ENCODE assay signal across 17 cellular contexts in genomic region chr3:187292186-187292585, GRCh38. TPM values are rescaled to one million over a fixed set of nuclear protein-coding genes. Genes with fewer than 3 reads are reported as not detected.
DNase-seq lines count a peak whose midpoint lies in the region; ATAC-seq and TF ChIP-seq lines count a peak whose summit lies in the region.
"Had no signal": no experiment of that assay in that cellular context is flagged by ENCODE, and none has a peak within 500 bp of the region (broad histone marks: within the 10 kb centered on the region; RNA-seq: fewer than 3 reads in every experiment).

No MANE protein-coding gene starts in this region.

- no peaks in the 10 kb centered on the region for H3K9me3 Mint-ChIP-seq in CD8-positive, alpha-beta memory T cell
- H3K9me3 Mint-ChIP-seq: activated B cell treated with CpG ODN at 0.5 μM for 24 hours; activated naive CD4-positive, alpha-beta T cell treated with anti-CD3 and anti-CD28 coated beads for 36 hours had no signal

- intact Hi-C loops in prostate gland (cut with DNase I) = loop anchor here (10.0 kb wide), 1 partner anchor 77 kb away; no protein-coding TSS in a partner anchor

- POLR2A ChIA-PET in BJ (lab: Charles Lee) = no interaction called here
- POLR2A ChIA-PET in CD8-positive, alpha-beta memory T cell (lab: Charles Lee) = no interaction called here

- no peak overlapping the region for H3K9ac ChIP-seq in iPS-20b (ENCODE audit: low read depth, low read length)

- no peak for DNase-seq in BJ (ENCODE audit: low read depth)
- peak; percentile 17 for DNase-seq in amniotic epithelial cell (ENCODE audit: low read depth)
- DNase-seq in prostate gland (ENCODE audit: low spot score) = no peak
- no peak for DNase-seq in CD8-positive, alpha-beta memory T cell
- DNase-seq in stimulated activated CD8-positive, alpha-beta memory T cell treated with anti-CD3 and anti-CD28 coated beads, Interleukin-4, amount 100 ng/mL, for 48 hours = no peak
- no peak for DNase-seq in RPMI8226
- DNase-seq: activated B cell treated with CpG ODN at 0.5 μM for 24 hours; activated naive CD4-positive, alpha-beta T cell treated with anti-CD3 and anti-CD28 coated beads for 36 hours; effector CD8-positive, alpha-beta T cell; NCI-H187; NCI-H510A treated with DMSO at 0.1 percent for 48 hours; PC-9; stimulated activated naive CD4-positive, alpha-beta T cell treated with Interleukin-2 at 50 U/mL for 16 hours had no signal

- peaks cover 7 to 24% of the 10 kb centered on the region in 2 donors for H3K27me3 Mint-ChIP-seq in CD8-positive, alpha-beta memory T cell

- peak overlapping the region; percentile 83 for H3K4me3 ChIP-seq in BJ (ENCODE audit: low read depth, low read length)
- peak overlapping the region; percentile 71; the same call in 1 of the 2 replicates for H3K4me3 ChIP-seq in iPS-20b (ENCODE audit: low read length)
- H3K4me3 ChIP-seq in prostate gland = no peak overlapping the region
- H3K4me3 ChIP-seq in CD8-positive, alpha-beta memory T cell (ENCODE audit: low read length) = no peak overlapping the region
- H3K4me3 ChIP-seq: PC-9 had no signal

- H3K4me1 Mint-ChIP-seq in CD8-positive, alpha-beta memory T cell = peaks cover 0 to 3% (median 3%) of the 10 kb centered on the region in 3 donors
- H3K4me1 Mint-ChIP-seq: activated B cell treated with CpG ODN at 0.5 μM for 24 hours had no signal

- H3K9me3 ChIP-seq in iPS-20b (ENCODE audit: insufficient read depth, low read depth, low read length) (no peaks in the 10 kb centered on the region), prostate gland (no peaks in the 10 kb centered on the region)
- H3K9me3 ChIP-seq in CD8-positive, alpha-beta memory T cell (ENCODE audit: low read length) = no peaks in the 10 kb centered on the region
- H3K9me3 ChIP-seq: gastroesophageal sphincter had no signal

- no peaks in the 10 kb centered on the region for H3K36me3 Mint-ChIP-seq in CD8-positive, alpha-beta memory T cell

- 50% methylated on average over 9 of the region's 9 CpGs for WGBS in prostate gland

- no peaks in the 10 kb centered on the region for H3K36me3 ChIP-seq in BJ (ENCODE audit: control insufficient read depth, insufficient read depth, low read length)
- no peaks in the 10 kb centered on the region for H3K36me3 ChIP-seq in iPS-20b (ENCODE audit: insufficient read depth, low read depth, low read length)
- no peaks in the 10 kb centered on the region for H3K36me3 ChIP-seq in prostate gland
- H3K36me3 ChIP-seq in CD8-positive, alpha-beta memory T cell (ENCODE audit: insufficient read depth, low read length) = no peaks in the 10 kb centered on the region
- H3K36me3 ChIP-seq: gastroesophageal sphincter had no signal

- no peak overlapping the region for H3K27ac Mint-ChIP-seq in CD8-positive, alpha-beta memory T cell
- H3K27ac Mint-ChIP-seq: activated B cell treated with CpG ODN at 0.5 μM for 24 hours; activated naive CD4-positive, alpha-beta T cell treated with anti-CD3 and anti-CD28 coated beads for 36 hours had no signal

- CTCF ChIA-PET in BJ (lab: Yijun Ruan, JAX) = interaction anchor here (0.9 to 5.3 kb wide), 6 partner anchors 14 to 387 kb away, joined by 3 to 29 read pairs (median 3); no protein-coding TSS in a partner anchor
- CTCF ChIA-PET in CD8-positive, alpha-beta memory T cell (lab: Charles Lee) = no interaction called here

- no peak overlapping the region for H3K4me3 Mint-ChIP-seq in CD8-positive, alpha-beta memory T cell
- H3K4me3 Mint-ChIP-seq: activated B cell treated with CpG ODN at 0.5 μM for 24 hours; activated naive CD4-positive, alpha-beta T cell treated with anti-CD3 and anti-CD28 coated beads for 36 hours had no signal

- ATAC-seq in HG03159 (IDR thresholded peaks at IDR 0.05; ENCODE audit: unreplicated experiment) = no peak

- peaks cover 23% of the 10 kb centered on the region; the same call in 1 of the 2 replicates for H3K4me1 ChIP-seq in iPS-20b (ENCODE audit: insufficient read depth, low read length)
- H3K4me1 ChIP-seq in prostate gland (replicated peaks) = no peaks in the 10 kb centered on the region
- no peaks in the 10 kb centered on the region for H3K4me1 ChIP-seq in CD8-positive, alpha-beta memory T cell (ENCODE audit: insufficient read depth, low read length)

- TF ChIP-seq POLR2A in prostate gland (IDR thresholded peaks at IDR 0.05) = no peak

- H3K27ac ChIP-seq in iPS-20b (ENCODE audit: low read length) = no peak overlapping the region
- peak overlapping the region; percentile 5 to 47 for H3K27ac ChIP-seq in prostate gland
- H3K27ac ChIP-seq in CD8-positive, alpha-beta memory T cell (ENCODE audit: low read depth, low read length) = no peak overlapping the region
- H3K27ac ChIP-seq: PC-9 had no signal

- H3K27me3 ChIP-seq in BJ (ENCODE audit: control insufficient read depth, insufficient read depth, low read length) (no peaks in the 10 kb centered on the region), iPS-20b (ENCODE audit: insufficient read depth, low read length) (peaks cover 21% of the 10 kb centered on the region), prostate gland (replicated peaks; ENCODE audit: insufficient read depth) (no peaks in the 10 kb centered on the region)
- H3K27me3 ChIP-seq in CD8-positive, alpha-beta memory T cell (ENCODE audit: insufficient read depth, low read length, poor library complexity, severe bottlenecking) = no peaks in the 10 kb centered on the region
- H3K27me3 ChIP-seq: gastroesophageal sphincter had no signal

- TF ChIP-seq CTCF in BJ (IDR thresholded peaks at IDR 0.05; ENCODE audit: insufficient read depth, low read depth, low read length) (no peak), prostate gland (IDR thresholded peaks at IDR 0.05) (no peak)

RNA-seq across cellular contexts. Expression of gene MASP1, which starts 0.6 kb away (rescaled TPM):
- polyA plus RNA-seq in BJ (2011; rRNA removed) = 244 and 321 TPM in 2 replicates
- 318 and 474 TPM in 2 replicates for polyA minus RNA-seq in BJ (2011; rRNA and poly(A)+ RNA removed)
- total RNA-seq in prostate gland = 10 to 100 TPM; 22.1 to 27.3 TPM
- total RNA-seq in CD8-positive, alpha-beta memory T cell = not detected
- polyA plus RNA-seq in CD8-positive, alpha-beta memory T cell = not detected
- total RNA-seq: activated B cell treated with CpG ODN at 0.5 μM for 24 hours; activated naive CD4-positive, alpha-beta T cell treated with anti-CD3 and anti-CD28 coated beads for 36 hours; myocyte; PC-9 had no signal

Comparison
In these comparisons a context has a peak if more than half of its experiments do, and no peak if none do; other contexts are left out.
1. H3K4me3 ChIP-seq: peak in BJ (single experiment) and iPS-20b (single experiment); none in prostate gland (0 of 2) and CD8-positive, alpha-beta memory T cell (single experiment).
2. H3K27ac ChIP-seq: peak in prostate gland (2 of 2); none in iPS-20b (single experiment) and CD8-positive, alpha-beta memory T cell (single experiment).
3. RNA of gene MASP1, which starts 0.6 kb away (total RNA-seq): 22.1 to 27.3 TPM in prostate gland; not detected in CD8-positive, alpha-beta memory T cell; every median in the first group is over 10 times any median in the second.